1 cellular context compared by ENCODE assay signal in the genomic region with DNA sequence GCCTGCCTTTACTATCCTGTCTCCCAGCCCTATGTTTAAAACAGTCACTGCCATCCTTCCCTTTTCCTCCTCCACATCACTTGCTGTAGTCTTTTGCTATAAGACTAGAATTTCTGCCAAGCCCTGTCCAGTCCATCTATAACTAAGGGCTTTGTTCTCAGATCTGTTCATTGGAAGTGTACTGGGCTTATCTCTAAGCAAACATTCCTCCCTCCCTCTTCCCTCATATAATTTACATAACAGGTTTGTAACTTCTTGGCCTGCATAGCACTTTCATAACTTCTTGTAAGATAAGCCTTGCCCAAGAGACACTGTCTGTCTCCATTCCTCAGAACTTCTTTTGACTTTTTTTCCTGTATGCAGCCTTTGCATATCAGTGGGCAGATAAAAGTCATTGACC.
TF ChIP-seq lines count a peak whose summit lies in the region.

No MANE protein-coding gene starts in this region.

TF ChIP-seq in HepG2, 621 proteins besides CTCF, POLR2A, EP300 and RAD21 (continued from another document and continues in another):
- TF ChIP-seq SNAPC4 (CRISPR knock-in tag; IDR thresholded peaks at IDR 0.05) = no peak
- no peak for TF ChIP-seq ZBTB49 (CRISPR knock-in tag; IDR thresholded peaks at IDR 0.05; ENCODE audit: borderline replicate concordance)
- peak; percentile 20; the same call in 1 of the 2 replicates for TF ChIP-seq ARID5B (CRISPR knock-in tag; IDR thresholded peaks at IDR 0.05)
- TF ChIP-seq, protein P1, sequence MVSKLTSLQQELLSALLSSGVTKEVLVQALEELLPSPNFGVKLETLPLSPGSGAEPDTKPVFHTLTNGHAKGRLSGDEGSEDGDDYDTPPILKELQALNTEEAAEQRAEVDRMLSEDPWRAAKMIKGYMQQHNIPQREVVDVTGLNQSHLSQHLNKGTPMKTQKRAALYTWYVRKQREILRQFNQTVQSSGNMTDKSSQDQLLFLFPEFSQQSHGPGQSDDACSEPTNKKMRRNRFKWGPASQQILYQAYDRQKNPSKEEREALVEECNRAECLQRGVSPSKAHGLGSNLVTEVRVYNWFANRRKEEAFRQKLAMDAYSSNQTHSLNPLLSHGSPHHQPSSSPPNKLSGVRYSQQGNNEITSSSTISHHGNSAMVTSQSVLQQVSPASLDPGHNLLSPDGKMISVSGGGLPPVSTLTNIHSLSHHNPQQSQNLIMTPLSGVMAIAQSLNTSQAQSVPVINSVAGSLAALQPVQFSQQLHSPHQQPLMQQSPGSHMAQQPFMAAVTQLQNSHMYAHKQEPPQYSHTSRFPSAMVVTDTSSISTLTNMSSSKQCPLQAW (CRISPR knock-in tag; IDR thresholded peaks at IDR 0.05) = no peak
- TF ChIP-seq, protein P2, sequence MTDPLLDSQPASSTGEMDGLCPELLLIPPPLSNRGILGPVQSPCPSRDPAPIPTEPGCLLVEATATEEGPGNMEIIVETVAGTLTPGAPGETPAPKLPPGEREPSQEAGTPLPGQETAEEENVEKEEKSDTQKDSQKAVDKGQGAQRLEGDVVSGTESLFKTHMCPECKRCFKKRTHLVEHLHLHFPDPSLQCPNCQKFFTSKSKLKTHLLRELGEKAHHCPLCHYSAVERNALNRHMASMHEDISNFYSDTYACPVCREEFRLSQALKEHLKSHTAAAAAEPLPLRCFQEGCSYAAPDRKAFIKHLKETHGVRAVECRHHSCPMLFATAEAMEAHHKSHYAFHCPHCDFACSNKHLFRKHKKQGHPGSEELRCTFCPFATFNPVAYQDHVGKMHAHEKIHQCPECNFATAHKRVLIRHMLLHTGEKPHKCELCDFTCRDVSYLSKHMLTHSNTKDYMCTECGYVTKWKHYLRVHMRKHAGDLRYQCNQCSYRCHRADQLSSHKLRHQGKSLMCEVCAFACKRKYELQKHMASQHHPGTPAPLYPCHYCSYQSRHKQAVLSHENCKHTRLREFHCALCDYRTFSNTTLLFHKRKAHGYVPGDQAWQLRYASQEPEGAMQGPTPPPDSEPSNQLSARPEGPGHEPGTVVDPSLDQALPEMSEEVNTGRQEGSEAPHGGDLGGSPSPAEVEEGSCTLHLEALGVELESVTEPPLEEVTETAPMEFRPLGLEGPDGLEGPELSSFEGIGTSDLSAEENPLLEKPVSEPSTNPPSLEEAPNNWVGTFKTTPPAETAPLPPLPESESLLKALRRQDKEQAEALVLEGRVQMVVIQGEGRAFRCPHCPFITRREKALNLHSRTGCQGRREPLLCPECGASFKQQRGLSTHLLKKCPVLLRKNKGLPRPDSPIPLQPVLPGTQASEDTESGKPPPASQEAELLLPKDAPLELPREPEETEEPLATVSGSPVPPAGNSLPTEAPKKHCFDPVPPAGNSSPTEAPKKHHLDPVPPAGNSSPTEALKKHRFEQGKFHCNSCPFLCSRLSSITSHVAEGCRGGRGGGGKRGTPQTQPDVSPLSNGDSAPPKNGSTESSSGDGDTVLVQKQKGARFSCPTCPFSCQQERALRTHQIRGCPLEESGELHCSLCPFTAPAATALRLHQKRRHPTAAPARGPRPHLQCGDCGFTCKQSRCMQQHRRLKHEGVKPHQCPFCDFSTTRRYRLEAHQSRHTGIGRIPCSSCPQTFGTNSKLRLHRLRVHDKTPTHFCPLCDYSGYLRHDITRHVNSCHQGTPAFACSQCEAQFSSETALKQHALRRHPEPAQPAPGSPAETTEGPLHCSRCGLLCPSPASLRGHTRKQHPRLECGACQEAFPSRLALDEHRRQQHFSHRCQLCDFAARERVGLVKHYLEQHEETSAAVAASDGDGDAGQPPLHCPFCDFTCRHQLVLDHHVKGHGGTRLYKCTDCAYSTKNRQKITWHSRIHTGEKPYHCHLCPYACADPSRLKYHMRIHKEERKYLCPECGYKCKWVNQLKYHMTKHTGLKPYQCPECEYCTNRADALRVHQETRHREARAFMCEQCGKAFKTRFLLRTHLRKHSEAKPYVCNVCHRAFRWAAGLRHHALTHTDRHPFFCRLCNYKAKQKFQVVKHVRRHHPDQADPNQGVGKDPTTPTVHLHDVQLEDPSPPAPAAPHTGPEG (CRISPR knock-in tag; IDR thresholded peaks at IDR 0.05) = no peak
- no peak for TF ChIP-seq MTA3 (CRISPR knock-in tag; IDR thresholded peaks at IDR 0.05)
- TF ChIP-seq PAX8 (CRISPR knock-in tag; IDR thresholded peaks at IDR 0.05; ENCODE audit: borderline replicate concordance) = no peak
- TF ChIP-seq, protein P3, sequence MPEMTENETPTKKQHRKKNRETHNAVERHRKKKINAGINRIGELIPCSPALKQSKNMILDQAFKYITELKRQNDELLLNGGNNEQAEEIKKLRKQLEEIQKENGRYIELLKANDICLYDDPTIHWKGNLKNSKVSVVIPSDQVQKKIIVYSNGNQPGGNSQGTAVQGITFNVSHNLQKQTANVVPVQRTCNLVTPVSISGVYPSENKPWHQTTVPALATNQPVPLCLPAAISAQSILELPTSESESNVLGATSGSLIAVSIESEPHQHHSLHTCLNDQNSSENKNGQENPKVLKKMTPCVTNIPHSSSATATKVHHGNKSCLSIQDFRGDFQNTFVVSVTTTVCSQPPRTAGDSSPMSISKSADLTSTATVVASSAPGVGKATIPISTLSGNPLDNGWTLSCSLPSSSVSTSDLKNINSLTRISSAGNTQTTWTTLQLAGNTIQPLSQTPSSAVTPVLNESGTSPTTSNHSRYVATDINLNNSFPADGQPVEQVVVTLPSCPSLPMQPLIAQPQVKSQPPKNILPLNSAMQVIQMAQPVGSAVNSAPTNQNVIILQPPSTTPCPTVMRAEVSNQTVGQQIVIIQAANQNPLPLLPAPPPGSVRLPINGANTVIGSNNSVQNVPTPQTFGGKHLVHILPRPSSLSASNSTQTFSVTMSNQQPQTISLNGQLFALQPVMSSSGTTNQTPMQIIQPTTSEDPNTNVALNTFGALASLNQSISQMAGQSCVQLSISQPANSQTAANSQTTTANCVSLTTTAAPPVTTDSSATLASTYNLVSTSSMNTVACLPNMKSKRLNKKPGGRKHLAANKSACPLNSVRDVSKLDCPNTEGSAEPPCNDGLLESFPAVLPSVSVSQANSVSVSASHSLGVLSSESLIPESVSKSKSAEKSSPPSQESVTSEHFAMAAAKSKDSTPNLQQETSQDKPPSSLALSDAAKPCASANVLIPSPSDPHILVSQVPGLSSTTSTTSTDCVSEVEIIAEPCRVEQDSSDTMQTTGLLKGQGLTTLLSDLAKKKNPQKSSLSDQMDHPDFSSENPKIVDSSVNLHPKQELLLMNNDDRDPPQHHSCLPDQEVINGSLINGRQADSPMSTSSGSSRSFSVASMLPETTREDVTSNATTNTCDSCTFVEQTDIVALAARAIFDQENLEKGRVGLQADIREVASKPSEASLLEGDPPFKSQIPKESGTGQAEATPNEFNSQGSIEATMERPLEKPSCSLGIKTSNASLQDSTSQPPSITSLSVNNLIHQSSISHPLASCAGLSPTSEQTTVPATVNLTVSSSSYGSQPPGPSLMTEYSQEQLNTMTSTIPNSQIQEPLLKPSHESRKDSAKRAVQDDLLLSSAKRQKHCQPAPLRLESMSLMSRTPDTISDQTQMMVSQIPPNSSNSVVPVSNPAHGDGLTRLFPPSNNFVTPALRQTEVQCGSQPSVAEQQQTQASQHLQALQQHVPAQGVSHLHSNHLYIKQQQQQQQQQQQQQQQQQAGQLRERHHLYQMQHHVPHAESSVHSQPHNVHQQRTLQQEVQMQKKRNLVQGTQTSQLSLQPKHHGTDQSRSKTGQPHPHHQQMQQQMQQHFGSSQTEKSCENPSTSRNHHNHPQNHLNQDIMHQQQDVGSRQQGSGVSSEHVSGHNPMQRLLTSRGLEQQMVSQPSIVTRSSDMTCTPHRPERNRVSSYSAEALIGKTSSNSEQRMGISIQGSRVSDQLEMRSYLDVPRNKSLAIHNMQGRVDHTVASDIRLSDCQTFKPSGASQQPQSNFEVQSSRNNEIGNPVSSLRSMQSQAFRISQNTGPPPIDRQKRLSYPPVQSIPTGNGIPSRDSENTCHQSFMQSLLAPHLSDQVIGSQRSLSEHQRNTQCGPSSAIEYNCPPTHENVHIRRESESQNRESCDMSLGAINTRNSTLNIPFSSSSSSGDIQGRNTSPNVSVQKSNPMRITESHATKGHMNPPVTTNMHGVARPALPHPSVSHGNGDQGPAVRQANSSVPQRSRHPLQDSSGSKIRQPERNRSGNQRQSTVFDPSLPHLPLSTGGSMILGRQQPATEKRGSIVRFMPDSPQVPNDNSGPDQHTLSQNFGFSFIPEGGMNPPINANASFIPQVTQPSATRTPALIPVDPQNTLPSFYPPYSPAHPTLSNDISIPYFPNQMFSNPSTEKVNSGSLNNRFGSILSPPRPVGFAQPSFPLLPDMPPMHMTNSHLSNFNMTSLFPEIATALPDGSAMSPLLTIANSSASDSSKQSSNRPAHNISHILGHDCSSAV (CRISPR knock-in tag; IDR thresholded peaks at IDR 0.05; ENCODE audit: borderline replicate concordance) = no peak
- TF ChIP-seq ATF6 (CRISPR knock-in tag; conservative IDR thresholded peaks at IDR 0.05) = no peak
- peak; percentile 10 for TF ChIP-seq TEAD3 (CRISPR knock-in tag; optimal IDR thresholded peaks at IDR 0.05; ENCODE audit: borderline replicate concordance)
- TF ChIP-seq SOX13 (IDR thresholded peaks at IDR 0.05) = no peak
- peak in 1 of 2 experiments; percentile 46; a peak in 1 of 4 replicates for TF ChIP-seq SOX13 (CRISPR knock-in tag; conservative IDR thresholded peaks at IDR 0.05 in 1 of 2, IDR thresholded peaks at IDR 0.05 in 1 of 2)
